In the genomic region with DNA sequence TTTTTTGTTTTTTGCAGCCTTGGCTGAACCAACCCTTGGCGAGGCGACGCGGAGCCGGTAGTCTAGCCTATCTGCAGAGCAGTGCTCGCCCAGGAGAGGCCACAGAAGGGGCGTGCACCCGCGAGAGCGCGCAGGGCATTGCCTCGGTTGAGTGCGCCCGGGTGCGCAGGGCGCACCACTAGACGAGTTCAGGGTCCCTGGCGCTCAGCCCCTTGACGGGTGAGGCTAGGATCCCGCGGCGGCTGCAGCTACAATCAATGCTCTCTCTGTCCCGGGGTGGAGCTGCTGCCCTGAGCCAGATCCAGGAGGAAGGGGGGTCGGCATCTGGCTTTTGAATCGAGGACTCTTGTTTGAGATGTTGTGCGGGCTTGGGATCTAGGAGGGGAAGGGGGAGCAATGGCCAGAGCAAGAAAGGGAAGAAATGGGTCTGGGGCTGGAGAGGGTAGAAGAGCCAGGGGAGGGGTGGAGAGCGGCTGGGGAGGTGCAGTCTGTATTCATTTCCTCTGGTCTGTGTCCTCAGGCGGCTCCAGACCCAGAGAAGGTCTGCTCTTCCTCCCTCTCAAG, we compare ENCODE assay signal across 8 cellular contexts. TPM values are rescaled to one million over a fixed set of nuclear protein-coding genes. Genes with fewer than 3 reads are reported as not detected.
DNase-seq lines count a peak whose midpoint lies in the region; ATAC-seq, FAIRE-seq and TF ChIP-seq lines count a peak whose summit lies in the region.

No MANE protein-coding gene starts in this region.

- peak; percentile 40 for TF ChIP-seq RAD21 in neural cell (conservative IDR thresholded peaks at IDR 0.05)

- TF ChIP-seq EP300 in neural cell (conservative IDR thresholded peaks at IDR 0.05; ENCODE audit: poor library complexity, severe bottlenecking), result no peak

- no peak for FAIRE-seq in small intestine (lab: Jason Lieb, UNC)

- H3K27ac Mint-ChIP-seq in Calu3 (ENCODE audit: unreplicated experiment), result no peak overlapping the region
- H3K27ac Mint-ChIP-seq in endothelial cell (ENCODE audit: unreplicated experiment), result peak overlapping the region; percentile 89

- intact Hi-C loops in Calu3 (cut with micrococcal nuclease; ENCODE audit: unreplicated experiment), result no loop called here

- H3K36me3 Mint-ChIP-seq in Calu3 (ENCODE audit: insufficient read depth, unreplicated experiment), result no peaks in the 10 kb centered on the region
- peaks cover 28% of the 10 kb centered on the region for H3K36me3 Mint-ChIP-seq in endothelial cell (ENCODE audit: low read depth, unreplicated experiment)

- peak overlapping the region; percentile 49 for H3K4me2 ChIP-seq in neural cell (ENCODE audit: low read length)

- no peaks in the 10 kb centered on the region for H3K27me3 ChIP-seq in neural cell (ENCODE audit: insufficient read depth, low read depth, low read length)
- peaks cover 0 to 11% of the 10 kb centered on the region in 2 donors for H3K27me3 ChIP-seq in small intestine (ENCODE audit: control insufficient read depth in 2 of 2, insufficient read depth in 2 of 2, low read length in 2 of 2)

- H3K9me3 Mint-ChIP-seq in Calu3 (ENCODE audit: low read depth, unreplicated experiment) (no peaks in the 10 kb centered on the region), endothelial cell (ENCODE audit: unreplicated experiment) (no peaks in the 10 kb centered on the region)

- H3F3A ChIP-seq in neural cell (ENCODE audit: insufficient read depth, low read length, poor library complexity, severe bottlenecking), result no peaks in the 10 kb centered on the region

- H3K4me3 ChIP-seq in neural cell (ENCODE audit: low read length) (peak overlapping the region; percentile 99), small intestine (ENCODE audit: low read depth in 1 of 2, low read length in 2 of 2) (no peak overlapping the region)

- 1 to 5% (median 2%) methylated on average over 26 to 28 of the region's 28 CpGs for WGBS in small intestine, 3 donors

- H3K4me3 Mint-ChIP-seq in Calu3 (ENCODE audit: low read depth, unreplicated experiment) (peak overlapping the region; percentile 29), endothelial cell (ENCODE audit: unreplicated experiment) (peak overlapping the region; percentile 98)

- H3K9ac ChIP-seq in neural cell (ENCODE audit: low read length), result peak overlapping the region; percentile 95

- CTCF ChIA-PET in Calu3 (lab: Charles Lee), result no interaction called here

- H3K4me1 ChIP-seq in small intestine (ENCODE audit: control insufficient read depth in 2 of 2, insufficient read depth in 1 of 2, low read depth in 1 of 2, low read length in 1 of 2), result no peaks in the 10 kb centered on the region

- H3K9me3 ChIP-seq in neural cell (ENCODE audit: low read length), result no peaks in the 10 kb centered on the region
- no peaks in the 10 kb centered on the region for H3K9me3 ChIP-seq in small intestine (ENCODE audit: control insufficient read depth, low read depth)

- H3K36me3 ChIP-seq in neural cell (ENCODE audit: insufficient read depth, low read length) (no peaks in the 10 kb centered on the region), small intestine (ENCODE audit: control insufficient read depth in 2 of 2, insufficient read depth in 2 of 2, low read length in 2 of 2) (no peaks in the 10 kb centered on the region)

- TF ChIP-seq CTCF in Calu3 (IDR thresholded peaks at IDR 0.05; ENCODE audit: unreplicated experiment), result no peak
- TF ChIP-seq CTCF in endothelial cell (IDR thresholded peaks at IDR 0.05; ENCODE audit: unreplicated experiment), result no peak
- TF ChIP-seq CTCF in neural cell (IDR thresholded peaks at IDR 0.05; ENCODE audit: poor library complexity, severe bottlenecking), result peak; percentile 26

- H3K79me2 ChIP-seq in neural cell (replicated peaks; ENCODE audit: insufficient read depth, low read length), result peaks cover 4% of the 10 kb centered on the region

- no peak for ATAC-seq in GM21529 (IDR thresholded peaks at IDR 0.05; ENCODE audit: unreplicated experiment)

- peak overlapping the region; percentile 53 for H2AFZ ChIP-seq in neural cell (ENCODE audit: low read depth, low read length)

- H3K4me1 Mint-ChIP-seq in Calu3 (ENCODE audit: low read depth, unreplicated experiment) (no peaks in the 10 kb centered on the region), endothelial cell (ENCODE audit: unreplicated experiment) (peaks cover 64% of the 10 kb centered on the region)

- peak overlapping the region; percentile 90 for H3K27ac ChIP-seq in neural cell (ENCODE audit: low read length)
- H3K27ac ChIP-seq in small intestine (ENCODE audit: low read depth in 1 of 2, low read length in 1 of 2), result peak overlapping the region in 1 of 2 donors; percentile 27

- no TSS peak for BruUV-seq in Calu3 (replicated peaks; lab: Mats Ljungman, UMichigan)

- H3K27me3 Mint-ChIP-seq in Calu3 (ENCODE audit: unreplicated experiment), result peaks cover 51% of the 10 kb centered on the region
- peaks cover 9% of the 10 kb centered on the region for H3K27me3 Mint-ChIP-seq in endothelial cell (ENCODE audit: unreplicated experiment)

- H3K9me2 ChIP-seq in neural cell (ENCODE audit: insufficient read depth, low read length), result no peaks in the 10 kb centered on the region

- no peaks in the 10 kb centered on the region for H4K20me1 ChIP-seq in neural cell (ENCODE audit: insufficient read depth)

- DNase-seq in Calu3 (no peak), NCI-H2227 (lab: John Stamatoyannopoulos, UW; ENCODE audit: unreplicated experiment) (peak; percentile 26), endothelial cell (ENCODE audit: low spot score) (peak; percentile 53), small intestine (no peak), HPDE6-E6E7 (ENCODE audit: extremely low spot score) (no peak), MV-4-11 (lab: John Stamatoyannopoulos, UW) (no peak)

TF ChIP-seq in neural cell, 6 proteins besides CTCF, POLR2A, EP300 and RAD21:
- TF ChIP-seq TAF1 (IDR thresholded peaks at IDR 0.05; ENCODE audit: low read depth) (no peak), EZH2 (IDR thresholded peaks at IDR 0.05; ENCODE audit: borderline replicate concordance, insufficient read depth, low read length, poor library complexity, severe bottlenecking) (no peak), POLR2AphosphoS5 (IDR thresholded peaks at IDR 0.05) (peak; percentile 68), SMC3 (conservative IDR thresholded peaks at IDR 0.05; ENCODE audit: poor library complexity) (peak; percentile 46), MXI1 (conservative IDR thresholded peaks at IDR 0.05; ENCODE audit: poor library complexity, severe bottlenecking) (peak; percentile 41)
- TF ChIP-seq, protein P1, sequence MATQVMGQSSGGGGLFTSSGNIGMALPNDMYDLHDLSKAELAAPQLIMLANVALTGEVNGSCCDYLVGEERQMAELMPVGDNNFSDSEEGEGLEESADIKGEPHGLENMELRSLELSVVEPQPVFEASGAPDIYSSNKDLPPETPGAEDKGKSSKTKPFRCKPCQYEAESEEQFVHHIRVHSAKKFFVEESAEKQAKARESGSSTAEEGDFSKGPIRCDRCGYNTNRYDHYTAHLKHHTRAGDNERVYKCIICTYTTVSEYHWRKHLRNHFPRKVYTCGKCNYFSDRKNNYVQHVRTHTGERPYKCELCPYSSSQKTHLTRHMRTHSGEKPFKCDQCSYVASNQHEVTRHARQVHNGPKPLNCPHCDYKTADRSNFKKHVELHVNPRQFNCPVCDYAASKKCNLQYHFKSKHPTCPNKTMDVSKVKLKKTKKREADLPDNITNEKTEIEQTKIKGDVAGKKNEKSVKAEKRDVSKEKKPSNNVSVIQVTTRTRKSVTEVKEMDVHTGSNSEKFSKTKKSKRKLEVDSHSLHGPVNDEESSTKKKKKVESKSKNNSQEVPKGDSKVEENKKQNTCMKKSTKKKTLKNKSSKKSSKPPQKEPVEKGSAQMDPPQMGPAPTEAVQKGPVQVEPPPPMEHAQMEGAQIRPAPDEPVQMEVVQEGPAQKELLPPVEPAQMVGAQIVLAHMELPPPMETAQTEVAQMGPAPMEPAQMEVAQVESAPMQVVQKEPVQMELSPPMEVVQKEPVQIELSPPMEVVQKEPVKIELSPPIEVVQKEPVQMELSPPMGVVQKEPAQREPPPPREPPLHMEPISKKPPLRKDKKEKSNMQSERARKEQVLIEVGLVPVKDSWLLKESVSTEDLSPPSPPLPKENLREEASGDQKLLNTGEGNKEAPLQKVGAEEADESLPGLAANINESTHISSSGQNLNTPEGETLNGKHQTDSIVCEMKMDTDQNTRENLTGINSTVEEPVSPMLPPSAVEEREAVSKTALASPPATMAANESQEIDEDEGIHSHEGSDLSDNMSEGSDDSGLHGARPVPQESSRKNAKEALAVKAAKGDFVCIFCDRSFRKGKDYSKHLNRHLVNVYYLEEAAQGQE (IDR thresholded peaks at IDR 0.05; ENCODE audit: borderline replicate concordance), result no peak
TF ChIP-seq in neural cell: peak in this region for 3.

RNA-seq across cellular contexts. Expression of a gene that starts 0.9 kb away (rescaled TPM):
- not detected in 2 replicates for total RNA-seq in Calu3 (2022)
- total RNA-seq in endothelial cell (ENCODE audit: unreplicated experiment), result 526 TPM
- 98.3 and 118 TPM in 2 replicates for polyA plus RNA-seq in neural cell
- polyA minus RNA-seq in neural cell, result 54.3 and 67.3 TPM in 2 replicates
- 10 to 100 TPM in 1 of 3 donors, 1 to 10 TPM in 1, under 1 TPM in 1; 0.54 to 52.5 (median 1.1) TPM for polyA plus RNA-seq in small intestine

RNA-seq across cellular contexts. Expression of a gene that starts 40.5 kb away (rescaled TPM):
- total RNA-seq in Calu3 (2022) (1.1 TPM in 2 replicates), endothelial cell (ENCODE audit: unreplicated experiment) (1.5 TPM)
- polyA plus RNA-seq in neural cell (0.59 and 0.74 TPM in 2 replicates), small intestine (10 to 100 TPM in 2 of 3 donors, 1 to 10 TPM in 1; 5.2 to 19.5 (median 15.4) TPM)
- polyA minus RNA-seq in neural cell, result 1.5 and 3.6 TPM in 2 replicates

Comparison
In these comparisons a context has a peak if more than half of its experiments do, and no peak if none do; other contexts are left out.
1. DNase-seq: peak in NCI-H2227 (single experiment) and endothelial cell (single experiment); none in Calu3 (single experiment), small intestine (single experiment), HPDE6-E6E7 (single experiment) and MV-4-11 (single experiment).
2. RNA of a gene that starts 0.9 kb away (total RNA-seq): 526 TPM in endothelial cell (single experiment); not detected in Calu3; every median in the first group is over 100 times any median in the second.